In the genomic region with DNA sequence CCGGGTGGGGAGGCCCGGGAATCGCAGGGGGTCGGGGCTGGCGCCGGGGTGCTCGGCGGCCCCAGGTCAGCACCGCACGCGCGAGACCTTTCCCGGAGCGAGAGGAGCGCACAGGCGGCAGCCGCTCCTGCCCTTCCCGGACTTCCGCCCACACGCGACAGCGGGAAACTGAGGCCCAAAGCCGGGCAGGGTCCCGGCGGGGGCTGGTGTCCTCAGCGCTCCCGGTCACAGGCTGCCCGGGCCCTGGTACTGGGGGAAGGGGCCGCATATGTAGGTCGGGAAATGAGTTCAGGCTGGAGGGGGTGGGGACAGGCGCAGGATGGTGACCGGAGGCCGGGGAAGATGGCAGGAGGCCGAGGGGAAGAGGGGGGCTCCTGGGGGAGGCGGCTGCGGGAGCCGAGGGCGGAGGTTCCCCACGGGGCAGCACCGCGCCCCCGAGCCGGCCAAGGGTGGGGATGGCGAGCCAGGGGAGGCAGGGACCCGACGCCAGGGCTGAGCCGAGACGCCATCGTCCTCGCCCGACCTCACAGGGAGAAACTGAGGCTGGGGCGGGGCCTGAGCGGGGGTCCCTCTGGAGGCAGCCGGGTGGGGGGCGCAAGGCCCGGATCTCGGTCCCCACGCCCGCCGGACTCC, we compare ENCODE assay signal across 6 cellular contexts. TPM values are rescaled to one million over a fixed set of nuclear protein-coding genes. Genes with fewer than 3 reads are reported as not detected.
DNase-seq lines count a peak whose midpoint lies in the region; ATAC-seq and TF ChIP-seq lines count a peak whose summit lies in the region.

No MANE protein-coding gene starts in this region.

- H3K27me3 Mint-ChIP-seq in stimulated activated naive B cell treated with anti-CD40 and anti-IgM and Interleukin-4, amounts not matched to agents 10 μg/mL and 1 μg/mL and 100 μg/mL, for 72 hours, result peaks cover 8 to 25% of the 10 kb centered on the region in 2 donors

- DNase-seq in DMS53 (lab: John Stamatoyannopoulos, UW) (peak; percentile 50), DMS53 treated with DMSO at 0.1 percent for 48 hours (lab: John Stamatoyannopoulos, UW; ENCODE audit: unreplicated experiment) (no peak), erythroblast (lab: John Stamatoyannopoulos, UW) (peak; percentile 40 to 58), A172 (ENCODE audit: low spot score) (no peak)
- DNase-seq in stimulated activated naive B cell treated with anti-CD40 and anti-IgM and Interleukin-4, amounts not matched to agents 10 μg/mL and 1 μg/mL and 100 μg/mL, for 72 hours, result no peak

- H3K4me1 Mint-ChIP-seq in stimulated activated naive B cell treated with anti-CD40 and anti-IgM and Interleukin-4, amounts not matched to agents 10 μg/mL and 1 μg/mL and 100 μg/mL, for 72 hours, result peaks cover 13 to 28% of the 10 kb centered on the region in 2 donors

- H3K4me3 Mint-ChIP-seq in stimulated activated naive B cell treated with anti-CD40 and anti-IgM and Interleukin-4, amounts not matched to agents 10 μg/mL and 1 μg/mL and 100 μg/mL, for 72 hours, result peak overlapping the region; percentile 67 to 77

- H3K36me3 Mint-ChIP-seq in stimulated activated naive B cell treated with anti-CD40 and anti-IgM and Interleukin-4, amounts not matched to agents 10 μg/mL and 1 μg/mL and 100 μg/mL, for 72 hours, result no peaks in the 10 kb centered on the region

- no peak overlapping the region for H3K27ac Mint-ChIP-seq in stimulated activated naive B cell treated with anti-CD40 and anti-IgM and Interleukin-4, amounts not matched to agents 10 μg/mL and 1 μg/mL and 100 μg/mL, for 72 hours

- no peaks in the 10 kb centered on the region for H3K9me3 Mint-ChIP-seq in stimulated activated naive B cell treated with anti-CD40 and anti-IgM and Interleukin-4, amounts not matched to agents 10 μg/mL and 1 μg/mL and 100 μg/mL, for 72 hours

- no peak for TF ChIP-seq POLR2A in erythroblast (IDR thresholded peaks at IDR 0.05; ENCODE audit: low read length)

- no peak for ATAC-seq in stimulated activated naive B cell treated with anti-CD40 and anti-IgM and Interleukin-4, amounts not matched to agents 10 μg/mL and 1 μg/mL and 100 μg/mL, for 72 hours (replicated peaks)
- no peak for ATAC-seq in GM21526 (IDR thresholded peaks at IDR 0.05; ENCODE audit: low FRiP score, unreplicated experiment)

RNA-seq across cellular contexts. Expression of a gene that starts 0.7 kb away (rescaled TPM):
- total RNA-seq in A172 (2014; rRNA removed; shearing (Covaris generic)), result 0.93 and 0.95 TPM in 2 replicates

RNA-seq across cellular contexts. Expression of a gene that starts 4.4 kb away (rescaled TPM):
- total RNA-seq in A172 (2014; rRNA removed; shearing (Covaris generic)), result 42.2 and 78.9 TPM in 2 replicates

RNA-seq across cellular contexts. Expression of a gene that starts 11.2 kb away (rescaled TPM):
- 7.0 and 19.2 TPM in 2 replicates for total RNA-seq in A172 (2014; rRNA removed; shearing (Covaris generic))

RNA-seq across cellular contexts. Expression of a gene that starts 31.6 kb away (rescaled TPM):
- 87.8 and 98.9 TPM in 2 replicates for total RNA-seq in A172 (2014; rRNA removed; shearing (Covaris generic))

RNA-seq across cellular contexts. Expression of a gene that starts 32.0 kb away (rescaled TPM):
- 124 and 266 TPM in 2 replicates for total RNA-seq in A172 (2014; rRNA removed; shearing (Covaris generic))

Comparison
In these comparisons a context has a peak if more than half of its experiments do, and no peak if none do; other contexts are left out.
1. DNase-seq: peak in DMS53 (single experiment) and erythroblast (2 of 2); none in DMS53 treated with DMSO at 0.1 percent for 48 hours (single experiment), stimulated activated naive B cell treated with anti-CD40 and anti-IgM and Interleukin-4, amounts not matched to agents 10 μg/mL and 1 μg/mL and 100 μg/mL, for 72 hours (single experiment) and A172 (single experiment).